In genomic region chr22:29765905-29766631, GRCh38 we compare ENCODE assay signal across 8 cellular contexts. TPM values are rescaled to one million over a fixed set of nuclear protein-coding genes. Genes with fewer than 3 reads are reported as not detected.
DNase-seq lines count a peak whose midpoint lies in the region; ATAC-seq, FAIRE-seq and TF ChIP-seq lines count a peak whose summit lies in the region.

No MANE protein-coding gene starts in this region.

- DNase-seq in T-helper 1 cell (no peak), pancreas (peak in 1 of 6 donors; percentile 34), NCI-H2196 treated with DMSO at 0.1 percent for 48 hours (lab: John Stamatoyannopoulos, UW; ENCODE audit: unreplicated experiment) (no peak), SKM-1 treated with dmso at 0.1 percent for 144 hours (lab: John Stamatoyannopoulos, UW; ENCODE audit: unreplicated experiment) (no peak)

- H3K4me1 ChIP-seq in pancreas, result peaks cover 2 to 14% (median 5%) of the 10 kb centered on the region in 3 donors

- H3K4me3 ChIP-seq in pancreas, result peak overlapping the region; percentile 29 to 93 (median 68)

- H3K27me3 Mint-ChIP-seq in T-helper 1 cell treated with Interleukin-12 subunit alpha and Interleukin-12 subunit beta and Interleukin-4 antibody, amounts not matched to agents 30 μg/mL and 1 μg/mL, for 36 hours (ENCODE audit: low read depth), result no peaks in the 10 kb centered on the region

- H3K36me3 ChIP-seq in pancreas, result peaks cover 0 to 13% (median 10%) of the 10 kb centered on the region in 3 donors

- no peak for FAIRE-seq in pancreas (lab: Jason Lieb, UNC)

- H3K4me3 Mint-ChIP-seq in T-helper 1 cell treated with Interleukin-12 subunit alpha and Interleukin-12 subunit beta and Interleukin-4 antibody, amounts not matched to agents 30 μg/mL and 1 μg/mL, for 36 hours, result peak overlapping the region; percentile 97

- peak overlapping the region; percentile 92 for H3K27ac Mint-ChIP-seq in T-helper 1 cell treated with Interleukin-12 subunit alpha and Interleukin-12 subunit beta and Interleukin-4 antibody, amounts not matched to agents 30 μg/mL and 1 μg/mL, for 36 hours

- H3K9me3 Mint-ChIP-seq in T-helper 1 cell treated with Interleukin-12 subunit alpha and Interleukin-12 subunit beta and Interleukin-4 antibody, amounts not matched to agents 30 μg/mL and 1 μg/mL, for 36 hours, result no peaks in the 10 kb centered on the region

- peak; percentile 21 for ATAC-seq in HG03139 (IDR thresholded peaks at IDR 0.05; ENCODE audit: unreplicated experiment)
- peak; percentile 22 for ATAC-seq in esophagus mucosa
- ATAC-seq in pancreas, result peak in 3 of 4 donors; percentile 25 to 31 (median 31)

- H3K9me3 ChIP-seq in pancreas, result no peaks in the 10 kb centered on the region

- TF ChIP-seq CTCF in VCaP (conservative IDR thresholded peaks at IDR 0.05) (no peak), pancreas (IDR thresholded peaks at IDR 0.05) (no peak)

- no peaks in the 10 kb centered on the region for H3K27me3 ChIP-seq in pancreas

- peaks cover 23% of the 10 kb centered on the region for H3K4me1 Mint-ChIP-seq in T-helper 1 cell treated with Interleukin-12 subunit alpha and Interleukin-12 subunit beta and Interleukin-4 antibody, amounts not matched to agents 30 μg/mL and 1 μg/mL, for 36 hours (ENCODE audit: low read depth)

- intact Hi-C loops in pancreas (cut with DNase I), result no loop called here

- WGBS in pancreas, 2 donors, result 47 to 52% methylated on average over 15 of the region's 15 CpGs

- H3K27ac ChIP-seq in VCaP, result peak overlapping the region; percentile 88
- H3K27ac ChIP-seq in pancreas, result peak overlapping the region; percentile 74 to 84 (median 80)

- peaks cover 22% of the 10 kb centered on the region for H3K36me3 Mint-ChIP-seq in T-helper 1 cell treated with Interleukin-12 subunit alpha and Interleukin-12 subunit beta and Interleukin-4 antibody, amounts not matched to agents 30 μg/mL and 1 μg/mL, for 36 hours (ENCODE audit: low read depth)

RNA-seq across cellular contexts. Expression of gene ZMAT5, which starts 0.7 kb away (rescaled TPM):
- total RNA-seq in esophagus mucosa (21.1 TPM), pancreas (10 to 100 TPM in 4 of 6 donors, 1 to 10 TPM in 2; 8.3 to 13.2 (median 10.7) TPM)
- 10 to 100 TPM; 19.9 to 20.7 TPM for polyA plus RNA-seq in pancreas

RNA-seq across cellular contexts. Expression of gene UQCR10, which starts 1.1 kb away (rescaled TPM):
- total RNA-seq in esophagus mucosa, result 96.0 TPM
- 10 to 100 TPM; 23.9 to 40.1 (median 31.6) TPM for total RNA-seq in pancreas
- 100 to 1,000 TPM in 1 of 2 donors, 10 to 100 TPM in 1; 75.4 to 103 TPM for polyA plus RNA-seq in pancreas

RNA-seq across cellular contexts. Expression of gene CABP7, which starts 46.3 kb away (rescaled TPM):
- not detected for total RNA-seq in esophagus mucosa
- total RNA-seq in pancreas, result 1 to 10 TPM in 4 of 6 donors, under 1 TPM in 2; 0.56 to 3.6 (median 1.5) TPM
- polyA plus RNA-seq in pancreas, result 10 to 100 TPM in 1 of 2 donors, 1 to 10 TPM in 1; 4.6 to 17.9 TPM
